Comparison of ENCODE assay signal across 18 cellular contexts in genomic region chr18:34720220-34720619, GRCh38. TPM values are rescaled to one million over a fixed set of nuclear protein-coding genes. Genes with fewer than 3 reads are reported as not detected.
A peak's percentile ranks its signal among the peaks of the same experiment; 100 is the strongest.
DNase-seq lines count a peak whose midpoint lies in the region; ATAC-seq and TF ChIP-seq lines count a peak whose summit lies in the region.
"Had no signal": no experiment of that assay in that cellular context is flagged by ENCODE, and none has a peak within 500 bp of the region (broad histone marks: within the 10 kb centered on the region; RNA-seq: fewer than 3 reads in every experiment).

No MANE protein-coding gene starts in this region.

- H3K4me3 Mint-ChIP-seq in progenitor cell of endocrine pancreas (ENCODE audit: low read depth): no peak overlapping the region
- H3K4me3 Mint-ChIP-seq: B cell; CD4-positive, CD25-positive, alpha-beta regulatory T cell; CD8-positive, alpha-beta T cell had no signal

- intact Hi-C loops in mucosa of descending colon (cut with DNase I, micrococcal nuclease): no loop called here

- no peak overlapping the region for H3K4me3 ChIP-seq in mucosa of descending colon
- H3K4me3 ChIP-seq: BLaER1, GM23248 had no signal

- TF ChIP-seq CTCF in mucosa of descending colon (IDR thresholded peaks at IDR 0.05): no peak
- no peak for TF ChIP-seq CTCF in progenitor cell of endocrine pancreas (IDR thresholded peaks at IDR 0.05; ENCODE audit: unreplicated experiment)

- DNase-seq in NCI-H146 treated with DMSO at 0.1 percent for 48 hours (lab: John Stamatoyannopoulos, UW; ENCODE audit: unreplicated experiment) (peak; percentile 55), mucosa of descending colon (no peak), progenitor cell of endocrine pancreas (ENCODE audit: low spot score, unreplicated experiment) (no peak), DMS 273 treated with DMSO at 0.1 percent for 48 hours (lab: John Stamatoyannopoulos, UW) (no peak), AG08395 (ENCODE audit: low spot score) (no peak), KG1 (lab: John Stamatoyannopoulos, UW) (no peak)
- DNase-seq: Caco-2; CD4-positive, CD25-positive, alpha-beta regulatory T cell; CD8-positive, alpha-beta T cell; DMS53; DMS79 treated with DMSO at 0.1 percent for 48 hours; GF-D8; GM23248; H7; HCEC 1CT had no signal

- H3K27me3 Mint-ChIP-seq in progenitor cell of endocrine pancreas: no peaks in the 10 kb centered on the region
- H3K27me3 Mint-ChIP-seq: CD4-positive, CD25-positive, alpha-beta regulatory T cell had no signal

- peaks cover 2% of the 10 kb centered on the region for H3K36me3 Mint-ChIP-seq in progenitor cell of endocrine pancreas (ENCODE audit: insufficient read depth)
- H3K36me3 Mint-ChIP-seq: CD4-positive, CD25-positive, alpha-beta regulatory T cell; CD8-positive, alpha-beta T cell had no signal

- no peaks in the 10 kb centered on the region for H3K36me3 ChIP-seq in mucosa of descending colon (ENCODE audit: low read depth)
- H3K36me3 ChIP-seq: BLaER1 had no signal

- no peaks in the 10 kb centered on the region for H3K4me1 Mint-ChIP-seq in progenitor cell of endocrine pancreas (ENCODE audit: low read depth)
- H3K4me1 Mint-ChIP-seq: B cell; CD4-positive, CD25-positive, alpha-beta regulatory T cell had no signal

- peaks cover 8% of the 10 kb centered on the region for H3K9me3 Mint-ChIP-seq in progenitor cell of endocrine pancreas (ENCODE audit: low read depth)

- no peaks in the 10 kb centered on the region for H3K4me1 ChIP-seq in mucosa of descending colon (ENCODE audit: low read depth)
- H3K4me1 ChIP-seq: BLaER1, Caco-2 had no signal

- ATAC-seq in mucosa of descending colon: peak; percentile 54
- no peak for ATAC-seq in GM18868 (IDR thresholded peaks at IDR 0.05; ENCODE audit: unreplicated experiment)
- ATAC-seq: CD8-positive, alpha-beta T cell had no signal

- H3K9me3 ChIP-seq in mucosa of descending colon: no peaks in the 10 kb centered on the region
- H3K9me3 ChIP-seq: Caco-2 had no signal

- H3K27ac Mint-ChIP-seq in progenitor cell of endocrine pancreas: peak overlapping the region; percentile 9
- H3K27ac Mint-ChIP-seq: B cell; CD8-positive, alpha-beta T cell had no signal

RNA-seq across cellular contexts. Expression of gene DTNA, which starts 10.1 kb away (rescaled TPM):
- total RNA-seq in mucosa of descending colon (10 to 100 TPM in 1 of 3 donors, 1 to 10 TPM in 2; 2.8 to 23.5 (median 7.4) TPM), progenitor cell of endocrine pancreas (25.4 and 34.0 TPM in 2 replicates)
- total RNA-seq: B cell; CD4-positive, CD25-positive, alpha-beta regulatory T cell; CD8-positive, alpha-beta T cell had no signal
